26 cellular contexts compared by ENCODE assay signal in genomic region chr13:39770514-39770913, GRCh38.
DNase-seq lines count a peak whose midpoint lies in the region; ATAC-seq, FAIRE-seq and TF ChIP-seq lines count a peak whose summit lies in the region.
"Had no signal": no experiment of that assay in that cellular context is flagged by ENCODE, and none has a peak within 500 bp of the region (broad histone marks: within the 10 kb centered on the region; RNA-seq: fewer than 3 reads in every experiment).

No MANE protein-coding gene starts in this region.

- no peak overlapping the region for H2AFZ ChIP-seq in HepG2 (ENCODE audit: low read length)

- H3K9ac ChIP-seq in liver (ENCODE audit: low read depth in 1 of 2, low read length in 2 of 2) (no peak overlapping the region), HepG2 (ENCODE audit: insufficient read depth, low read depth, low read length) (no peak overlapping the region)
- H3K9ac ChIP-seq: BLaER1 had no signal

- in situ Hi-C loops in HepG2 (cut with HindIII; ENCODE audit: extremely low pct_ligation_motif_present, low pct_unique_long_range_greater_than_20kb): no loop called here

- TF ChIP-seq POLR2A in HepG2 (IDR thresholded peaks at IDR 0.05; ENCODE audit: insufficient read depth in 1 of 2, low read depth in 2 of 2, low read length in 2 of 2): no peak
- no peak for TF ChIP-seq POLR2A in adrenal gland (IDR thresholded peaks at IDR 0.05)

- no peak for FAIRE-seq in HepG2 (lab: Jason Lieb, UNC)
- FAIRE-seq: A204.1, GM12878, GM12892, GM18507 had no signal

- H3K79me2 ChIP-seq in HepG2 (ENCODE audit: insufficient read depth, low read length): no peaks in the 10 kb centered on the region

- H3K27me3 ChIP-seq in liver (ENCODE audit: control insufficient read depth in 4 of 4, insufficient read depth in 4 of 4, low read length in 3 of 4) (no peaks in the 10 kb centered on the region), HepG2 (ENCODE audit: control insufficient read depth in 1 of 2, insufficient read depth in 2 of 2, low read length in 2 of 2) (no peaks in the 10 kb centered on the region), adrenal gland (no peaks in the 10 kb centered on the region)
- H3K27me3 ChIP-seq: BE2C, BLaER1 had no signal

- H3K4me3 ChIP-seq in liver (ENCODE audit: low read depth in 1 of 3, low read length in 3 of 3) (no peak overlapping the region), HepG2 (replicated peaks in 1 of 3; ENCODE audit: insufficient read depth in 1 of 3, low read depth in 2 of 3, low read length in 3 of 3) (no peak overlapping the region), adrenal gland (no peak overlapping the region)
- H3K4me3 ChIP-seq: BLaER1, GM12878 had no signal

- no peak for DNase-seq in HepG2 (ENCODE audit: low spot score)
- no peak for DNase-seq in left lobe of liver (ENCODE audit: low spot score)
- DNase-seq in retina: peak; percentile 59
- DNase-seq in DMS 273 (lab: John Stamatoyannopoulos, UW; ENCODE audit: unreplicated experiment): no peak
- no peak for DNase-seq in NCI-H524 treated with DMSO at 0.1 percent for 48 hours (lab: John Stamatoyannopoulos, UW)
- DNase-seq in adrenal gland: no peak
- DNase-seq: ACHN; BE2C; CD4-positive, alpha-beta memory T cell; CD4-positive, CD25-positive, alpha-beta regulatory T cell; CD8-positive, alpha-beta memory T cell; COR-L47; DMS 273 treated with DMSO at 0.1 percent for 48 hours; DMS153; DMS53; DMS79; DND-41; EL; GDM1 had no signal

- intact Hi-C loops in HepG2 (cut with micrococcal nuclease; ENCODE audit: unreplicated experiment) (no loop called here), adrenal gland (cut with DNase I) (no loop called here)

- H3K4me2 ChIP-seq in HepG2 (ENCODE audit: low read depth, low read length): no peak overlapping the region
- H3K4me2 ChIP-seq: BLaER1 had no signal

- H3K27ac ChIP-seq in liver (ENCODE audit: low read depth in 1 of 2, low read length in 2 of 2) (peak overlapping the region in 1 of 2 donors; percentile 34), HepG2 (ENCODE audit: extremely low read length, insufficient read depth, low read length) (no peak overlapping the region), adrenal gland (no peak overlapping the region)
- H3K27ac ChIP-seq: 22Rv1, BLaER1 had no signal

- POLR2A ChIA-PET in HepG2 (lab: Yijun Ruan, JAX): no interaction called here

- H3K4me1 ChIP-seq in liver (ENCODE audit: control insufficient read depth in 4 of 4, insufficient read depth in 4 of 4, low read length in 3 of 4) (peaks cover 5 to 18% (median 10%) of the 10 kb centered on the region in 4 donors), HepG2 (ENCODE audit: insufficient read depth, low read length) (no peaks in the 10 kb centered on the region), adrenal gland (replicated peaks in 1 of 2) (no peaks in the 10 kb centered on the region)
- H3K4me1 ChIP-seq: BE2C had no signal

- CTCF ChIA-PET in HepG2 (lab: Yijun Ruan, JAX; ENCODE audit: low intra/inter-chr PET ratio, low total read pairs): no interaction called here

- no peak for TF ChIP-seq RAD21 in liver (IDR thresholded peaks at IDR 0.05)
- no peak for TF ChIP-seq RAD21 in HepG2 (CRISPR knock-in tag; IDR thresholded peaks at IDR 0.05)

- H3K36me3 ChIP-seq in liver (ENCODE audit: control insufficient read depth in 4 of 4, insufficient read depth in 3 of 4, low read depth in 1 of 4, low read length in 3 of 4) (no peaks in the 10 kb centered on the region), HepG2 (replicated peaks in 1 of 2; ENCODE audit: control insufficient read depth in 1 of 2, insufficient read depth in 2 of 2, low read length in 2 of 2) (no peaks in the 10 kb centered on the region), adrenal gland (replicated peaks in 1 of 2) (no peaks in the 10 kb centered on the region)
- H3K36me3 ChIP-seq: BE2C, BLaER1 had no signal

- ATAC-seq in HepG2: no peak
- ATAC-seq in left lobe of liver: peak; percentile 44
- ATAC-seq: GM12878 had no signal

- no peaks in the 10 kb centered on the region for H4K20me1 ChIP-seq in HepG2 (ENCODE audit: insufficient read depth, low read length)
- H4K20me1 ChIP-seq: BLaER1 had no signal

- no peaks in the 10 kb centered on the region for H3K9me3 ChIP-seq in liver (ENCODE audit: control insufficient read depth in 4 of 4, low read length in 3 of 4)
- no peaks in the 10 kb centered on the region for H3K9me3 ChIP-seq in HepG2 (ENCODE audit: low read length)
- H3K9me3 ChIP-seq in adrenal gland (replicated peaks in 1 of 3): no peaks in the 10 kb centered on the region
- H3K9me3 ChIP-seq: BE2C, BLaER1 had no signal

- no peak for TF ChIP-seq EP300 in HepG2 (IDR thresholded peaks at IDR 0.05; ENCODE audit: low read depth in 2 of 2, low read length in 2 of 2)
- no peak for TF ChIP-seq EP300 in HepG2 (CRISPR knock-in tag; IDR thresholded peaks at IDR 0.05; ENCODE audit: borderline replicate concordance)

- no peak for TF ChIP-seq CTCF in liver (IDR thresholded peaks at IDR 0.05; ENCODE audit: low read depth, low read length, missing input control)
- TF ChIP-seq CTCF in HepG2 (CRISPR knock-in tag; IDR thresholded peaks at IDR 0.05): no peak
- TF ChIP-seq CTCF in adrenal gland (IDR thresholded peaks at IDR 0.05): no peak

- BruUV-seq in HepG2 (replicated peaks; lab: Mats Ljungman, UMichigan): no TSS peak

- 51% methylated on average over 6 of the region's 6 CpGs for WGBS in liver
- WGBS in HepG2 (ENCODE audit: low lambda C conversion rate): 67% methylated on average over 6 of the region's 6 CpGs
- WGBS in adrenal gland, 4 donors: 84 to 93% (median 88%) methylated on average over 6 of the region's 6 CpGs

TF ChIP-seq in liver, 16 proteins besides CTCF, POLR2A, EP300 and RAD21 (continues in another document):
- TF ChIP-seq GABPA (IDR thresholded peaks at IDR 0.05 in 1 of 2, conservative IDR thresholded peaks at IDR 0.05 in 1 of 2) (no peak), HNF4G (IDR thresholded peaks at IDR 0.05) (peak; percentile 35), NR2F2 (IDR thresholded peaks at IDR 0.05) (no peak), YY1 (IDR thresholded peaks at IDR 0.05) (peak; percentile 21), TAF1 (conservative IDR thresholded peaks at IDR 0.05) (no peak), REST (IDR thresholded peaks at IDR 0.05) (no peak), JUND (IDR thresholded peaks at IDR 0.05) (peak in 1 of 2 donors; percentile 49), EGR1 (IDR thresholded peaks at IDR 0.05; ENCODE audit: low read depth in 2 of 2) (no peak)

TF ChIP-seq in HepG2, 621 proteins besides CTCF, POLR2A, EP300 and RAD21:
- TF ChIP-seq ZNF234 (CRISPR knock-in tag; conservative IDR thresholded peaks at IDR 0.05): no peak
- TF ChIP-seq ZNF20 (CRISPR knock-in tag; IDR thresholded peaks at IDR 0.05): no peak
- TF ChIP-seq ZBTB7A (CRISPR knock-in tag; IDR thresholded peaks at IDR 0.05): no peak
- no peak for TF ChIP-seq ZNF747 (CRISPR knock-in tag; IDR thresholded peaks at IDR 0.05; ENCODE audit: borderline replicate concordance)
- TF ChIP-seq ZNF484 (CRISPR knock-in tag; IDR thresholded peaks at IDR 0.05; ENCODE audit: borderline replicate concordance, low read depth): no peak
- no peak for TF ChIP-seq SMAD1 (CRISPR knock-in tag; IDR thresholded peaks at IDR 0.05; ENCODE audit: borderline replicate concordance, low read depth)
- TF ChIP-seq PITX1 (CRISPR knock-in tag; IDR thresholded peaks at IDR 0.05): no peak
- no peak for TF ChIP-seq ZNF12 (CRISPR knock-in tag; IDR thresholded peaks at IDR 0.05)
- no peak for TF ChIP-seq CHD2 (IDR thresholded peaks at IDR 0.05; ENCODE audit: low read depth, low read length)
TF ChIP-seq in HepG2: peak in this region for 0.
